Comparison of ENCODE assay signal across 14 cellular contexts in the genomic region with DNA sequence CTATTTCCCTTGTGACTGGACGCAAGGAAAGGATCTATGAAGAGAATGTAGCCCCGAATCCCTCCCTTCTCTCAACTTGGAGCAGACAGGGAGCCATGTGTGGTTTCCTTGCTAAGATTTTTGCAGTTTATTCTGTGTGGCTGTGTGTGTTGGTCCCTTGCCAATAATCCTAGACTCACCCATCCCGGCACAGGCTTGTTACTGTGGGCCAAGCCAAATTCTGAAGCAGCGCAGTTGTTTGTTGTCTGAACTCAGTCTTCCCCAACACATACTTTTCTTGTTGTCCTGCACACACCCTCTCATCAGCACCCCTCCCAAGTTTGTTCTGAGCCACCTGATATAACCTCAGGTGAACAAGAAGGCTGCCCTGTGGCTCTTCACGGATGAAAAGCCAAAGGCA.
DNase-seq lines count a peak whose midpoint lies in the region; ATAC-seq and TF ChIP-seq lines count a peak whose summit lies in the region.
"Had no signal": no experiment of that assay in that cellular context is flagged by ENCODE, and none has a peak within 500 bp of the region (broad histone marks: within the 10 kb centered on the region; RNA-seq: fewer than 3 reads in every experiment).

No MANE protein-coding gene starts in this region.

- 96 to 98% methylated on average over 4 to 5 of the region's 5 CpGs for WGBS in endodermal cell (ENCODE audit: insufficient coverage in 1 of 2, insufficient read length in 1 of 2), 2 experiments

- ATAC-seq in left colon (peak; percentile 27), GM21786 (IDR thresholded peaks at IDR 0.05; ENCODE audit: unreplicated experiment) (no peak)
- ATAC-seq: activated CD4-positive, alpha-beta T cell treated with anti-CD3 and anti-CD28 coated beads for 36 hours had no signal

- H3K4me3 ChIP-seq in LNCaP clone FGC (ENCODE audit: low read depth, low read length) (no peak overlapping the region), endodermal cell (ENCODE audit: low read length) (no peak overlapping the region), stomach smooth muscle (ENCODE audit: low read length in 2 of 2) (peak overlapping the region; percentile 9 to 47)
- H3K4me3 ChIP-seq: BLaER1, hepatocyte had no signal

- H3K4me3 Mint-ChIP-seq in endodermal cell: no peak overlapping the region
- no peak overlapping the region for H3K4me3 Mint-ChIP-seq in activated CD4-positive, alpha-beta T cell treated with anti-CD3 and anti-CD28 coated beads, Interleukin-2, amount 10 ng/mL, durations not matched to agents 7 days and 5 days
- H3K4me3 Mint-ChIP-seq: activated CD4-positive, alpha-beta T cell treated with anti-CD3 and anti-CD28 coated beads for 36 hours had no signal

- peak overlapping the region; percentile 30 for H3K27ac Mint-ChIP-seq in endodermal cell
- no peak overlapping the region for H3K27ac Mint-ChIP-seq in activated CD4-positive, alpha-beta T cell treated with anti-CD3 and anti-CD28 coated beads, Interleukin-2, amount 10 ng/mL, durations not matched to agents 7 days and 5 days
- H3K27ac Mint-ChIP-seq: activated CD4-positive, alpha-beta T cell treated with anti-CD3 and anti-CD28 coated beads for 36 hours had no signal

- H3K27ac ChIP-seq in endodermal cell (ENCODE audit: low read depth, low read length) (no peak overlapping the region), stomach smooth muscle (ENCODE audit: low read length) (peak overlapping the region; percentile 31)
- H3K27ac ChIP-seq: BLaER1, hepatocyte had no signal

- no peak overlapping the region for H3K9ac ChIP-seq in endodermal cell (ENCODE audit: extremely low read depth, low read length, poor library complexity, severe bottlenecking)
- H3K9ac ChIP-seq in stomach smooth muscle (ENCODE audit: low read length in 2 of 2): peak overlapping the region in 1 of 2 donors; percentile 13
- H3K9ac ChIP-seq: BLaER1 had no signal

- H3K27me3 ChIP-seq in endodermal cell (ENCODE audit: control insufficient read depth, insufficient read depth, low read length, poor library complexity, severe bottlenecking) (no peaks in the 10 kb centered on the region), stomach smooth muscle (ENCODE audit: control insufficient read depth in 1 of 2, insufficient read depth in 2 of 2, low read length in 2 of 2) (no peaks in the 10 kb centered on the region)
- H3K27me3 ChIP-seq: BLaER1, hepatocyte had no signal

- no peaks in the 10 kb centered on the region for H3K27me3 Mint-ChIP-seq in endodermal cell (ENCODE audit: insufficient read depth)
- no peaks in the 10 kb centered on the region for H3K27me3 Mint-ChIP-seq in activated CD4-positive, alpha-beta T cell treated with anti-CD3 and anti-CD28 coated beads, Interleukin-2, amount 10 ng/mL, durations not matched to agents 7 days and 5 days

- H3K4me1 Mint-ChIP-seq in endodermal cell: peaks cover 19% of the 10 kb centered on the region
- no peaks in the 10 kb centered on the region for H3K4me1 Mint-ChIP-seq in activated CD4-positive, alpha-beta T cell treated with anti-CD3 and anti-CD28 coated beads, Interleukin-2, amount 10 ng/mL, durations not matched to agents 7 days and 5 days
- H3K4me1 Mint-ChIP-seq: activated CD4-positive, alpha-beta T cell treated with anti-CD3 and anti-CD28 coated beads for 36 hours had no signal

- H3K9me3 Mint-ChIP-seq in endodermal cell: no peaks in the 10 kb centered on the region
- no peaks in the 10 kb centered on the region for H3K9me3 Mint-ChIP-seq in activated CD4-positive, alpha-beta T cell treated with anti-CD3 and anti-CD28 coated beads, Interleukin-2, amount 10 ng/mL, durations not matched to agents 7 days and 5 days

- H3K36me3 ChIP-seq in endodermal cell (ENCODE audit: control insufficient read depth, insufficient read depth, low read length) (no peaks in the 10 kb centered on the region), stomach smooth muscle (ENCODE audit: control insufficient read depth in 2 of 2, insufficient read depth in 2 of 2, low read length in 2 of 2) (no peaks in the 10 kb centered on the region)
- H3K36me3 ChIP-seq: BLaER1 had no signal

- peak; percentile 27 for DNase-seq in LNCaP clone FGC (ENCODE audit: low read depth)
- DNase-seq in endodermal cell: no peak
- no peak for DNase-seq in left colon
- no peak for DNase-seq in activated CD4-positive, alpha-beta T cell treated with anti-CD3 and anti-CD28 coated beads, Interleukin-2, amount 10 ng/mL, durations not matched to agents 7 days and 5 days
- DNase-seq in posterior vena cava (ENCODE audit: low spot score): no peak
- DNase-seq in inferior parietal cortex (ENCODE audit: extremely low spot score): no peak
- DNase-seq: activated CD4-positive, alpha-beta T cell treated with anti-CD3 and anti-CD28 coated beads for 36 hours; EL; mesendoderm; stimulated activated CD4-positive, alpha-beta T cell treated with anti-CD3 and anti-CD28 coated beads, Interleukin-2, amount 100 ng/mL, for 24 hours had no signal

- H3K9me3 ChIP-seq in endodermal cell (ENCODE audit: control insufficient read depth, low read length) (no peaks in the 10 kb centered on the region), stomach smooth muscle (ENCODE audit: control insufficient read depth in 2 of 2, low read length in 2 of 2) (no peaks in the 10 kb centered on the region)

- POLR2A ChIA-PET in activated CD4-positive, alpha-beta T cell treated with anti-CD3 and anti-CD28 coated beads, Interleukin-2, amount 10 ng/mL, durations not matched to agents 7 days and 5 days (lab: Charles Lee): no interaction called here

- CTCF ChIA-PET in activated CD4-positive, alpha-beta T cell treated with anti-CD3 and anti-CD28 coated beads, Interleukin-2, amount 10 ng/mL, durations not matched to agents 7 days and 5 days (lab: Charles Lee): no interaction called here

- TF ChIP-seq CTCF in LNCaP clone FGC (IDR thresholded peaks at IDR 0.05; ENCODE audit: control insufficient read depth, extremely low read depth, insufficient read depth): no peak
- no peak for TF ChIP-seq CTCF in endodermal cell (conservative IDR thresholded peaks at IDR 0.05)

- peaks cover 8% of the 10 kb centered on the region for H3K36me3 Mint-ChIP-seq in endodermal cell (ENCODE audit: low read depth)
- H3K36me3 Mint-ChIP-seq in activated CD4-positive, alpha-beta T cell treated with anti-CD3 and anti-CD28 coated beads, Interleukin-2, amount 10 ng/mL, durations not matched to agents 7 days and 5 days (ENCODE audit: low read depth): no peaks in the 10 kb centered on the region

- peaks cover 5% of the 10 kb centered on the region for H3K4me1 ChIP-seq in endodermal cell (ENCODE audit: control insufficient read depth, insufficient read depth, low read length)
- H3K4me1 ChIP-seq in stomach smooth muscle (ENCODE audit: control insufficient read depth, insufficient read depth, low read length): peaks cover 60% of the 10 kb centered on the region

- intact Hi-C loops in left colon (cut with DNase I, micrococcal nuclease): no loop called here
- intact Hi-C loops in posterior vena cava (cut with DNase I): no loop called here

Comparison
In these comparisons a context has a peak if more than half of its experiments do, and no peak if none do; other contexts are left out.
1. H3K4me3 ChIP-seq: peak in stomach smooth muscle (2 of 2); none in LNCaP clone FGC (single experiment) and endodermal cell (single experiment).